ENCODE assay signal across 13 cellular contexts in the genomic region with DNA sequence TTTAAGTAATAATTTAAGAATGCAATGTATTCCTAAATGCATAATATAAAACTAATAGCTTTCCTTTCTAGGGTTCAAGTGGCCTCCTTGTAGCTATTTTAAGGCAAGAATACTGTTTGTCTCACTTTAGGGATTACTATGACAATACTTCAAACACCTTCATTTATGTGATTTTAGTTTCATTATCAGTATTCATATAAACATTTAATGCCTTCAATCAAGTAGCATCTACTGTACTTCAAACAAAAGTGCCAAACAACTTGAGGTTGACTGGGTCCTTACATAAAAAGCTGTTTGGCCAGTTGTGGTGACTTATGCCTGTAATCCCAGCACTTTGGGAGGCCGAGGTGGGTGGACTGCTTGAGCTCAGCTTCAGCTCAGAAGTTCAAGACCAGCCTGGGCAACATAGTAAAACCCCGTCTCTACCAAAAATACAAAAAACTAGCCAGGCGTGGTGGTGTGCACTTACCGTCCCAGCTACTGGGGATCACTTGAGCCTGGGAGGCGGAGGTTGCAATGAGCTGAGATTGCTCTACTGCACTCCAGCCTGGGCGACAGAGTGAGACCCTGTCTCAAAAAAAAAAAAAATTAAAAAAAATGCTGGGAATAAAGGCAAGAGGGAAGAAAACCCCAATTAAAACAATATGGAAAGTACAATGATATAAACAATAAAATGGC. TPM values are rescaled to one million over a fixed set of nuclear protein-coding genes. Genes with fewer than 3 reads are reported as not detected.
DNase-seq lines count a peak whose midpoint lies in the region; ATAC-seq and TF ChIP-seq lines count a peak whose summit lies in the region.
"Had no signal": no experiment of that assay in that cellular context is flagged by ENCODE, and none has a peak within 500 bp of the region (broad histone marks: within the 10 kb centered on the region; RNA-seq: fewer than 3 reads in every experiment).

No MANE protein-coding gene starts in this region.

- peak overlapping the region; percentile 63 for H3K27ac Mint-ChIP-seq in activated CD8-positive, alpha-beta memory T cell treated with anti-CD3 and anti-CD28 coated beads, Interleukin-2, amount 10 ng/mL, durations not matched to agents 7 days and 5 days
- H3K27ac Mint-ChIP-seq in natural killer cell, result peak overlapping the region; percentile 86 to 97

- CTCF ChIA-PET in activated CD8-positive, alpha-beta memory T cell treated with anti-CD3 and anti-CD28 coated beads, Interleukin-2, amount 10 ng/mL, durations not matched to agents 7 days and 5 days (lab: Charles Lee), result interaction anchor here (1.4 kb wide), 1 partner anchor 8 kb away, joined by 3 read pairs; no protein-coding TSS in a partner anchor

- peaks cover 39% of the 10 kb centered on the region for H3K36me3 Mint-ChIP-seq in activated CD8-positive, alpha-beta memory T cell treated with anti-CD3 and anti-CD28 coated beads, Interleukin-2, amount 10 ng/mL, durations not matched to agents 7 days and 5 days
- H3K36me3 Mint-ChIP-seq in natural killer cell, result no peaks in the 10 kb centered on the region

- no peaks in the 10 kb centered on the region for H3K9me3 Mint-ChIP-seq in activated CD8-positive, alpha-beta memory T cell treated with anti-CD3 and anti-CD28 coated beads, Interleukin-2, amount 10 ng/mL, durations not matched to agents 7 days and 5 days (ENCODE audit: low read depth)
- H3K9me3 Mint-ChIP-seq in natural killer cell, result no peaks in the 10 kb centered on the region

- no peak for DNase-seq in activated CD8-positive, alpha-beta memory T cell treated with anti-CD3 and anti-CD28 coated beads, Interleukin-2, amount 10 ng/mL, durations not matched to agents 7 days and 5 days
- DNase-seq in activated CD8-positive, alpha-beta memory T cell treated with anti-CD3 and anti-CD28 coated beads for 24 hours, result no peak
- no peak for DNase-seq in natural killer cell
- no peak for DNase-seq in NCI-H1930 (lab: John Stamatoyannopoulos, UW)
- no peak for DNase-seq in NCI-H345 (lab: John Stamatoyannopoulos, UW)
- DNase-seq in dermis blood vessel endothelial cell, result no peak
- DNase-seq: activated CD4-positive, alpha-beta T cell treated with anti-CD3 and anti-CD28 coated beads, Interleukin-2, amount 50 U/mL, for 1 hour; GOT3; IMR-90; SIG-M5 had no signal

- TF ChIP-seq CTCF in natural killer cell (IDR thresholded peaks at IDR 0.05), result no peak

- peak overlapping the region; percentile 43 for H3K4me3 Mint-ChIP-seq in activated CD8-positive, alpha-beta memory T cell treated with anti-CD3 and anti-CD28 coated beads, Interleukin-2, amount 10 ng/mL, durations not matched to agents 7 days and 5 days
- H3K4me3 Mint-ChIP-seq in natural killer cell, result peak overlapping the region; percentile 79

- H3K4me1 Mint-ChIP-seq in activated CD8-positive, alpha-beta memory T cell treated with anti-CD3 and anti-CD28 coated beads, Interleukin-2, amount 10 ng/mL, durations not matched to agents 7 days and 5 days, result peaks cover 66% of the 10 kb centered on the region
- H3K4me1 Mint-ChIP-seq in natural killer cell, result peaks cover 72 to 90% of the 10 kb centered on the region in 2 donors

- ATAC-seq in activated CD8-positive, alpha-beta memory T cell treated with anti-CD3 and anti-CD28 coated beads, Interleukin-2, amount 10 ng/mL, durations not matched to agents 7 days and 5 days, result peak; percentile 49
- ATAC-seq in GM21576 (IDR thresholded peaks at IDR 0.05; ENCODE audit: unreplicated experiment) (peak; percentile 37), HG03520 (IDR thresholded peaks at IDR 0.05; ENCODE audit: unreplicated experiment) (peak; percentile 43), natural killer cell (peak; percentile 16 to 60 (median 34))
- ATAC-seq: A549 had no signal

- intact Hi-C loops in natural killer cell (cut with micrococcal nuclease), result no loop called here

- no peaks in the 10 kb centered on the region for H3K27me3 Mint-ChIP-seq in activated CD8-positive, alpha-beta memory T cell treated with anti-CD3 and anti-CD28 coated beads, Interleukin-2, amount 10 ng/mL, durations not matched to agents 7 days and 5 days
- no peaks in the 10 kb centered on the region for H3K27me3 Mint-ChIP-seq in natural killer cell (ENCODE audit: low read depth in 2 of 2)

RNA-seq across cellular contexts. Expression of a gene that starts 9.3 kb away (rescaled TPM):
- 10 to 100 TPM; 48.4 to 59.8 TPM for total RNA-seq in activated CD8-positive, alpha-beta memory T cell treated with anti-CD3 and anti-CD28 coated beads, Interleukin-2, amount 10 ng/mL, durations not matched to agents 7 days and 5 days
- total RNA-seq in natural killer cell (100 to 1,000 TPM; 189 to 205 (median 202) TPM), dermis blood vessel endothelial cell (41.5 and 42.5 TPM in 2 replicates)
